Comparison of ENCODE assay signal across 1 cellular context in the genomic region with DNA sequence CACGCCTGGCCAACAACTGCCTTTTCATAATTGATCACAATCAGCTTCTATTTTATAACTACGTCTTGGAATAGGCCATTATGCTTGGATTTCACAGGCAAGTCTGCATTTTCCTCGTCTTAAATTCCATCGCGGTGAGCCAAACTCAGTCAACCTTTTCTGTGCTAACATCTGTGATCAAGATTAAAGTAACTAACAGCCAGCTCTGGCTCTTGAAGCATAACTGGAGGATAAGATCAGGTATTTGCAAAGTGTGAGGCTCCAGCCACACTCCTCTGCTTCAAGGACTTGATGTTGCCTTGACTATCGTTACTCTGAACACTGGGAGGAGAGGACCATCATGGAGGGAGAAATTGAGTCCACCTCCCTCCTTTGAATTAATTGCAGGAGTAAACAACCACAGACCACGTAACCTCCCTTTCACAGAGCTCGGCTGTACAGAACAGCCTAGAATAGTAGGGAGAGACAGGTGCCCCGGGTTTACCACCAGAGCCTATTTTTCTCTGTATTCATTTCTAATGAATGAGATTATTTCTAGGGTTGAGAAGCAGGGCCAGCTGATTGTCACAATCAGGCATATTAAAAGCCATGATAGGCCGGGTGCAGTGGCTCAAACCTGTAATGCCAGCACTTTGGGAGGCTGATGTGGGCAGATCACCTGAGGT.
TF ChIP-seq lines count a peak whose summit lies in the region.

No MANE protein-coding gene starts in this region.

TF ChIP-seq in IMR-90, 13 proteins besides CTCF, POLR2A, EP300 and RAD21 (continued from another document):
- TF ChIP-seq, protein P1, sequence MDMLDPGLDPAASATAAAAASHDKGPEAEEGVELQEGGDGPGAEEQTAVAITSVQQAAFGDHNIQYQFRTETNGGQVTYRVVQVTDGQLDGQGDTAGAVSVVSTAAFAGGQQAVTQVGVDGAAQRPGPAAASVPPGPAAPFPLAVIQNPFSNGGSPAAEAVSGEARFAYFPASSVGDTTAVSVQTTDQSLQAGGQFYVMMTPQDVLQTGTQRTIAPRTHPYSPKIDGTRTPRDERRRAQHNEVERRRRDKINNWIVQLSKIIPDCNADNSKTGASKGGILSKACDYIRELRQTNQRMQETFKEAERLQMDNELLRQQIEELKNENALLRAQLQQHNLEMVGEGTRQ (IDR thresholded peaks at IDR 0.05; ENCODE audit: low read depth, low read length): no peak
- TF ChIP-seq CHD1 (IDR thresholded peaks at IDR 0.05; ENCODE audit: low read depth, low read length): no peak
- TF ChIP-seq SMC3 (IDR thresholded peaks at IDR 0.05; ENCODE audit: low read depth, low read length): no peak
